ENCODE assay signal across 9 cellular contexts in the genomic region with DNA sequence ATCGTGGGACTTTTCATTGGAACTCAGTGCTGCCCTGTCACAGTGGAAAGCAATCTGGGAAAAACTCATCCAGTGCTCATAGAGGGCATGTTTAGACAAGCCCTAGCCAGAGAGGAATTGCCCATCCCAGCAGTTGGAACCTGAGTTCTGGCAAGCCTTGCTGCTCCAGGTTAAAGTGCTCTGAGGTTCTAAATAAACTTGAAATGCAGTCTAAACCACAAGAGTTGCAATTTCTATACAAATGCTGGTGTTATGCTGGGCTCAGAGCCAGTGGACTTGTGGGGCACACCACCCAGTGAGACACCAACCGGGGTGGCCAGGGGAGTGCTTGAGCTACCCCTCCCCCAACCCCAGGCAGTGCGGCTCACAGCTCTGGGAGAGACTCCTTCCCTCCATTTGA.
"Had no signal": no experiment of that assay in that cellular context is flagged by ENCODE, and none has a peak within 500 bp of the region (broad histone marks: within the 10 kb centered on the region; RNA-seq: fewer than 3 reads in every experiment).

No MANE protein-coding gene starts in this region.

- DNase-seq: activated CD4-positive, alpha-beta T cell treated with anti-CD3 and anti-CD28 coated beads, Interleukin-2, amount 50 U/mL, for 4 hours; activated CD4-positive, CD25-positive, alpha-beta regulatory T cell treated with anti-CD3 and anti-CD28 coated beads, Interleukin-2, amount 50 U/mL, for 72 hours; activated naive CD4-positive, alpha-beta T cell treated with Interleukin-2 at 50 U/mL for 16 hours; anterior cingulate cortex; erythroblast; kidney glomerular epithelial cell; spleen; stimulated activated CD4-positive, alpha-beta T cell treated with anti-CD3 and anti-CD28 coated beads, Interleukin-1b, Interleukin-23, amount 100 ng/mL, for 48 hours had no signal

- H3K4me1 ChIP-seq: spleen had no signal

- H3K36me3 ChIP-seq: spleen, thoracic aorta had no signal

- H3K9me3 ChIP-seq: thoracic aorta had no signal

- H3K27me3 ChIP-seq: spleen had no signal

- H3K27ac ChIP-seq: spleen, thoracic aorta had no signal

- H3K4me3 ChIP-seq: spleen, thoracic aorta had no signal
